In the genomic region with DNA sequence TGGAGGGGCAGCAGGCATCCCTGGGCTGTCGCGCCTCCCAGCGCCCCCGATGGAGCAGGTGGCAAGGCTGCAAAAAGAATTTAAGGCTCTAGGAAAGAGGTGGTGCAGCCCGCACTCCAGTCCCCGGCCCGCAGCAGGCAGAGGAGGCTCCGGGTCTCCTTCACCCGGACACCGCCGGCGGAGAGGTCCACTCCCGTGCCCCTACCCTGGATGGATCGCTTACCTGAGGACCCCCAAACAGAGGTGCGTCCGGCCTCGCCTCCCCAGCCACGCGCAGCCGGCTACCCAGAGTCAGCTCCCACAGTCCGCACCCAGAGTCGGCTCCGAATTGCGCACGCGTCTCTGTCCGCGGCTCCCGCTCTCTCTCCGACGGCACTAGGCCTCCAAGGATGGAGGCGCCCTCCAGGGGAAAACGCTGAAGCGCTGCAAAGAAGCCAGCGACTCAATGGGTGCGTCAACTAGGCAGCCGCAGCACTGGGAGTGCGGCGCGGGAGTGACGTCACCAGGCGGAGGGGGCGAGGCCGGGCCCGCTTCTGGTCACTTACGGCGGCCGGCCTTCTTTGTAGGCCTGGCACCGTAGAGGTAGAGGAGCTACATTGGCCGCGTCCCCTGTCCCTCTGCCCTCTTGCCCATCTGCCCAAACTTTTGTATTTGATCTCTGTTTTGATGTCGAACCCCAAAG, we compare ENCODE assay signal across 8 cellular contexts. TPM values are rescaled to one million over a fixed set of nuclear protein-coding genes. Genes with fewer than 3 reads are reported as not detected.
DNase-seq lines count a peak whose midpoint lies in the region; ATAC-seq lines count a peak whose summit lies in the region.

A gene with protein sequence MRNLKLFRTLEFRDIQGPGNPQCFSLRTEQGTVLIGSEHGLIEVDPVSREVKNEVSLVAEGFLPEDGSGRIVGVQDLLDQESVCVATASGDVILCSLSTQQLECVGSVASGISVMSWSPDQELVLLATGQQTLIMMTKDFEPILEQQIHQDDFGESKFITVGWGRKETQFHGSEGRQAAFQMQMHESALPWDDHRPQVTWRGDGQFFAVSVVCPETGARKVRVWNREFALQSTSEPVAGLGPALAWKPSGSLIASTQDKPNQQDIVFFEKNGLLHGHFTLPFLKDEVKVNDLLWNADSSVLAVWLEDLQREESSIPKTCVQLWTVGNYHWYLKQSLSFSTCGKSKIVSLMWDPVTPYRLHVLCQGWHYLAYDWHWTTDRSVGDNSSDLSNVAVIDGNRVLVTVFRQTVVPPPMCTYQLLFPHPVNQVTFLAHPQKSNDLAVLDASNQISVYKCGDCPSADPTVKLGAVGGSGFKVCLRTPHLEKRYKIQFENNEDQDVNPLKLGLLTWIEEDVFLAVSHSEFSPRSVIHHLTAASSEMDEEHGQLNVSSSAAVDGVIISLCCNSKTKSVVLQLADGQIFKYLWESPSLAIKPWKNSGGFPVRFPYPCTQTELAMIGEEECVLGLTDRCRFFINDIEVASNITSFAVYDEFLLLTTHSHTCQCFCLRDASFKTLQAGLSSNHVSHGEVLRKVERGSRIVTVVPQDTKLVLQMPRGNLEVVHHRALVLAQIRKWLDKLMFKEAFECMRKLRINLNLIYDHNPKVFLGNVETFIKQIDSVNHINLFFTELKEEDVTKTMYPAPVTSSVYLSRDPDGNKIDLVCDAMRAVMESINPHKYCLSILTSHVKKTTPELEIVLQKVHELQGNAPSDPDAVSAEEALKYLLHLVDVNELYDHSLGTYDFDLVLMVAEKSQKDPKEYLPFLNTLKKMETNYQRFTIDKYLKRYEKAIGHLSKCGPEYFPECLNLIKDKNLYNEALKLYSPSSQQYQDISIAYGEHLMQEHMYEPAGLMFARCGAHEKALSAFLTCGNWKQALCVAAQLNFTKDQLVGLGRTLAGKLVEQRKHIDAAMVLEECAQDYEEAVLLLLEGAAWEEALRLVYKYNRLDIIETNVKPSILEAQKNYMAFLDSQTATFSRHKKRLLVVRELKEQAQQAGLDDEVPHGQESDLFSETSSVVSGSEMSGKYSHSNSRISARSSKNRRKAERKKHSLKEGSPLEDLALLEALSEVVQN (N-terminal part only) (minus strand): TSS at position 484 of the 682 bp plus-strand sequence. CDS start 2,978 bp downstream, outside the sequence.

- H2BK12ac ChIP-seq in mesenchymal stem cell (ENCODE audit: low read length in 2 of 2): peak within 1 kb of the TSS in 1 of 2 experiments; percentile 86

- peak; percentile 93 for ATAC-seq in GM19468 (IDR thresholded peaks at IDR 0.05; ENCODE audit: extremely low read depth, unreplicated experiment)
- ATAC-seq in effector memory CD8-positive, alpha-beta T cell (replicated peaks): peak; percentile 84

- H3K27me3 ChIP-seq in mesenchymal stem cell (ENCODE audit: control insufficient read depth in 1 of 2, insufficient read depth in 1 of 2, low read length in 2 of 2): no peaks in the 10 kb centered on the region

- peaks cover 35% of the 10 kb centered on the region for H3K36me3 Mint-ChIP-seq in effector memory CD8-positive, alpha-beta T cell (ENCODE audit: insufficient read depth)

- H2BK15ac ChIP-seq in mesenchymal stem cell (ENCODE audit: low read depth, poor library complexity, severe bottlenecking): no peak within 1 kb of the TSS

- H3K79me1 ChIP-seq in mesenchymal stem cell (replicated peaks; ENCODE audit: low read length, poor library complexity, severe bottlenecking): peaks cover 16% of the 10 kb centered on the region

- peak within 1 kb of the TSS; percentile 79 to 90 for H3K4ac ChIP-seq in mesenchymal stem cell (ENCODE audit: low read depth in 1 of 2, low read length in 2 of 2)

- peak within 1 kb of the TSS; percentile 94 for H3K27ac ChIP-seq in mesenchymal stem cell (ENCODE audit: low read length, poor library complexity, severe bottlenecking)

- H3K9ac ChIP-seq in mesenchymal stem cell (ENCODE audit: low read length): peak within 1 kb of the TSS; percentile 93

- DNase-seq in COLO668 (lab: John Stamatoyannopoulos, UW; ENCODE audit: unreplicated experiment) (peak; percentile 92), HS-5 (ENCODE audit: low read depth) (peak; percentile 79), NK-92 (lab: John Stamatoyannopoulos, UW; ENCODE audit: unreplicated experiment) (peak; percentile 74), mesenchymal stem cell (peak; percentile 97)
- peak; percentile 97 for DNase-seq in activated CD8-positive, alpha-beta memory T cell treated with anti-CD3 and anti-CD28 coated beads for 24 hours
- DNase-seq in effector memory CD8-positive, alpha-beta T cell: peak; percentile 89 to 91 (median 89)
- DNase-seq in stimulated activated CD8-positive, alpha-beta memory T cell treated with anti-CD3 and anti-CD28 coated beads, Interleukin-12 subunit alpha, Interleukin-12 subunit beta, amount 100 ng/mL, for 4 hours (ENCODE audit: low read depth): peak; percentile 85

- peak within 1 kb of the TSS; percentile 97 to 98 for H3K27ac Mint-ChIP-seq in effector memory CD8-positive, alpha-beta T cell

- peaks cover 19 to 31% of the 10 kb centered on the region in 2 donors for H3K4me1 Mint-ChIP-seq in effector memory CD8-positive, alpha-beta T cell (ENCODE audit: low read depth in 2 of 2)

- H3K36me3 ChIP-seq in mesenchymal stem cell (ENCODE audit: control insufficient read depth in 1 of 2, insufficient read depth in 2 of 2, low read depth in 1 of 2, low read length in 2 of 2): peaks cover 2 to 38% of the 10 kb centered on the region in 2 experiments

- H3K23ac ChIP-seq in mesenchymal stem cell (ENCODE audit: low read length in 2 of 2): peak within 1 kb of the TSS in 1 of 2 experiments; percentile 83

- no peak within 1 kb of the TSS for H2AK5ac ChIP-seq in mesenchymal stem cell (ENCODE audit: low read length, severe bottlenecking)

- no peaks in the 10 kb centered on the region for H3K9me3 ChIP-seq in mesenchymal stem cell (ENCODE audit: control insufficient read depth, low read length)

- peak within 1 kb of the TSS; percentile 89 to 95 for H3K18ac ChIP-seq in mesenchymal stem cell (ENCODE audit: low read depth in 1 of 2, low read length in 2 of 2)

- peak within 1 kb of the TSS; percentile 95 for H4K8ac ChIP-seq in mesenchymal stem cell (ENCODE audit: low read length)

- no peaks in the 10 kb centered on the region for H3K27me3 Mint-ChIP-seq in effector memory CD8-positive, alpha-beta T cell

- H3K14ac ChIP-seq in mesenchymal stem cell (ENCODE audit: low read length in 2 of 2): peak within 1 kb of the TSS in 1 of 2 experiments; percentile 98

- H2BK5ac ChIP-seq in mesenchymal stem cell (ENCODE audit: low read depth, low read length, poor library complexity, severe bottlenecking): peak within 1 kb of the TSS; percentile 81

- H3K4me3 Mint-ChIP-seq in effector memory CD8-positive, alpha-beta T cell: peak within 1 kb of the TSS; percentile 93 to 99

- H3K4me2 ChIP-seq in mesenchymal stem cell (ENCODE audit: low read length, poor library complexity, severe bottlenecking): peak within 1 kb of the TSS; percentile 78

- H2AFZ ChIP-seq in mesenchymal stem cell (ENCODE audit: low read depth, low read length): peak within 1 kb of the TSS; percentile 100

- peak within 1 kb of the TSS; percentile 96 to 98 for H3K4me3 ChIP-seq in mesenchymal stem cell (ENCODE audit: insufficient read depth in 1 of 2, low read depth in 1 of 2, low read length in 2 of 2)

- no peaks in the 10 kb centered on the region for H3K4me1 ChIP-seq in mesenchymal stem cell (ENCODE audit: control insufficient read depth, insufficient read depth, low read depth, low read length)

- no peaks in the 10 kb centered on the region for H3K9me3 Mint-ChIP-seq in effector memory CD8-positive, alpha-beta T cell

- H2BK120ac ChIP-seq in mesenchymal stem cell (ENCODE audit: low read depth, low read length): peak within 1 kb of the TSS; percentile 83

- peak within 1 kb of the TSS; percentile 94 for H4K91ac ChIP-seq in mesenchymal stem cell (ENCODE audit: low read length)

- under 1% methylated on average over 49 of the region's 52 CpGs for WGBS in mesenchymal stem cell

RNA-seq across cellular contexts. Expression of the gene that starts here (rescaled TPM):
- polyA plus RNA-seq in mesenchymal stem cell (2013, experiment 1 of 2): 11.9 TPM
- 12.8 TPM for polyA plus RNA-seq in mesenchymal stem cell (2013, experiment 2 of 2)

Comparison
In these comparisons a context has a peak if more than half of its experiments do, and no peak if none do; other contexts are left out.
1. Peak in every context shown above with its lines: DNase-seq, ATAC-seq, H3K4me3 ChIP-seq and H3K27ac ChIP-seq.